ENCODE assay signal across 23 cellular contexts in the genomic region with DNA sequence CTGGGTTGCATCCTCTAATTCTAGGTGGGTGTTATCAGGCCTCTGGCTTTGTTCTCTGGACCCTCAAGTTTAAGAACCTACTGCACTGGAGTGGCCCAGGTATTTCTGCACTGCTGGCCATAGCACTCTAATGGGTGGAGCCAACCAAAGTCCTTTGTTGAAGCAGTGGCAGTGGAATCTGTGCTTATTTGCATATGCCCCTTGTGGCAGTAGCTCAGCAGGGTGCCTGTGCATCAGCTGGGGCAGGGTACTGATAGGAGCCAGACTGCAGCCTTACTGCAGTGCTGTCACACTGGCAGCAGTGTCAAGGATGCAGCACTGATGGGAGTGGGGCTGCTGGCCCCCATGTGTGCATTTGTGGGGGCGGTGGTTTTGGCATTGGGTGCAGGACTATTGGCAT.
"Had no signal": no experiment of that assay in that cellular context is flagged by ENCODE, and none has a peak within 500 bp of the region (broad histone marks: within the 10 kb centered on the region; RNA-seq: fewer than 3 reads in every experiment).

No MANE protein-coding gene starts in this region.

- H3K27ac ChIP-seq: coronary artery, esophagus squamous epithelium, gastrocnemius medialis, neutrophil, ovary, prostate gland, upper lobe of right lung had no signal

- DNase-seq: activated B cell treated with CpG ODN at 0.5 μM for 24 hours; activated CD4-positive, alpha-beta T cell treated with anti-CD3 and anti-CD28 coated beads for 36 hours; activated CD4-positive, alpha-beta T cell treated with anti-CD3 and anti-CD28 coated beads, Interleukin-2, amount 50 U/mL, for 48 hours; activated effector memory CD4-positive, alpha-beta T cell treated with Interleukin-2 at 50 U/mL for 16 hours; activated naive CD4-positive, alpha-beta T cell treated with anti-CD3 and anti-CD28 coated beads for 36 hours; activated T-cell treated with anti-CD3 and anti-CD28 coated beads, Interleukin-2, amount 50 U/mL, for 72 hours; amygdala; esophagus squamous epithelium; gastrocnemius medialis; hippocampal formation; midbrain; natural killer cell; ovary; stimulated activated CD4-positive, alpha-beta T cell treated with anti-CD3 and anti-CD28 coated beads, Interleukin-4, amount 100 ng/mL, for 1 hour; stimulated activated naive CD8-positive, alpha-beta T cell treated with anti-CD3 and anti-CD28 coated beads, Interleukin-15, Interleukin-2, amounts not matched to agents 100 U/mL and 50 U/mL, for 24 hours; T1000; upper lobe of right lung had no signal

- H3K4me3 ChIP-seq: coronary artery, esophagus squamous epithelium, gastrocnemius medialis, lung, ovary, prostate gland, upper lobe of right lung had no signal

- H3K36me3 ChIP-seq: esophagus squamous epithelium, gastrocnemius medialis, neutrophil, ovary, prostate gland, upper lobe of right lung had no signal

- H3K27me3 ChIP-seq: esophagus squamous epithelium, gastrocnemius medialis, neutrophil, upper lobe of right lung had no signal

- H3K9me3 ChIP-seq: gastrocnemius medialis, neutrophil, ovary, prostate gland, upper lobe of right lung had no signal

- H3K4me1 ChIP-seq: esophagus squamous epithelium, gastrocnemius medialis, prostate gland, upper lobe of right lung had no signal

- FAIRE-seq: bronchial epithelial cell, keratinocyte had no signal

- ATAC-seq: activated CD4-positive, alpha-beta T cell treated with anti-CD3 and anti-CD28 coated beads for 36 hours; activated T-cell treated with anti-CD3 and anti-CD28 coated beads, Interleukin-2, amount 50 U/mL, for 72 hours; gastrocnemius medialis; natural killer cell; stimulated activated naive CD8-positive, alpha-beta T cell treated with anti-CD3 and anti-CD28 coated beads, Interleukin-15, Interleukin-2, amounts not matched to agents 100 U/mL and 50 U/mL, for 24 hours; upper lobe of right lung had no signal
